In the genomic region with DNA sequence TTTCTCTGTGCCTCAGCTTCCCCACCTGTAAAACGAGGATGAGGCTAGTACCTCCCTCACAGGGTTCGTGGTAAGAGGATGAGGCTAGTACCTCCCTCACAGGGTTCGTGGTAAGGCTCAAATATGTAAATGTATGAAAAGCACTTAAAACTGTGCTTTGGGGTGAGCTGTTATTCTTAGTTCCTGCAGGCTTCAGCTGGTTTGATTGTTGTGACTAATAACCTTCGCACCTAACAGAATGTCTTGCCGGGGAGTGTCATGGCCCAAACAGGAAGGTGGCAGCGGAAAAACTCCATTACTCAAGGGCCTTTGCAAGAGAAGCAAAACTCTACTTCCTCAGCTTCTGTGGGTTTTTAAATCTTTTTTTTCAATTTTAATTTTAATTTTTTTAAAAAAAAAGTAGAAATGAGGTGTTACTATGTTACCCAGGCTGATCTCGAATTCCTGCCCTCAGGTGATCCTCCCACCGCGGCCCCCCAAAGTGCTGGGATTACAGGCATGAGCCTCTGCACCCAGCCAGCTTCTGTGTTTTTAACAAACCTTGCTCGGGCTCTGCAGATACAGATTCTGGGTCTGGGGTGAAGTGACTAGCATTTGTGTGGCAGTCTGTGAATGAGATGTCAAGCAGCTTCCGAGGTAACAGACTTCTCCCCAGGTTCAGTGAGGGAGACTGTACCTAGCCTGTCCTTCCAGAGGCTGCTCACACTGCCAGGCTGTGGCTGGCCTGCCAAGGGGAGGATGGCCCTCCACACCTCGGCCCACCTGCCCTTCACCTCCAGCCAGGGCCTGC, we compare ENCODE assay signal across 8 cellular contexts.
DNase-seq lines count a peak whose midpoint lies in the region; ATAC-seq and TF ChIP-seq lines count a peak whose summit lies in the region.

No MANE protein-coding gene starts in this region.

- DNase-seq in GM10266 (ENCODE audit: extremely low spot score) (peak; percentile 68), trophoblast cell (peak; percentile 59 to 66), neural progenitor cell (ENCODE audit: low spot score) (no peak), HuH-7.5 (ENCODE audit: low spot score) (no peak), NCI-H2081 (lab: John Stamatoyannopoulos, UW) (no peak)
- DNase-seq in activated naive CD4-positive, alpha-beta T cell treated with Interleukin-2 at 50 U/mL for 16 hours = peak; percentile 70

- no peak overlapping the region for H3K27ac Mint-ChIP-seq in neural progenitor cell

- no peak overlapping the region for H4K12ac ChIP-seq in trophoblast cell (ENCODE audit: low read depth, low read length)

- H3K4me2 ChIP-seq in OCI-LY1 (ENCODE audit: low read length) = peak overlapping the region; percentile 51; the same call in 1 of the 2 replicates
- H3K4me2 ChIP-seq in trophoblast cell (ENCODE audit: low read length) = no peak overlapping the region
- H3K4me2 ChIP-seq in neural progenitor cell = no peak overlapping the region

- H3K79me2 ChIP-seq in OCI-LY1 (ENCODE audit: insufficient read depth, low read length) (0 out of 2 replicates have a peak, but pooled peaks cover 3% of the 10 kb centered on the region), trophoblast cell (ENCODE audit: control insufficient read depth, insufficient read depth, low read length, poor library complexity) (peaks cover 23% of the 10 kb centered on the region), neural progenitor cell (ENCODE audit: low read depth) (peaks cover 6% of the 10 kb centered on the region)

- H3K9ac ChIP-seq in OCI-LY1 (ENCODE audit: low read length) = peak overlapping the region; percentile 44; the same call in 1 of the 2 replicates
- no peak overlapping the region for H3K9ac ChIP-seq in trophoblast cell (ENCODE audit: low read length)
- H3K9ac ChIP-seq in neural progenitor cell = no peak overlapping the region

- H2BK12ac ChIP-seq in trophoblast cell (ENCODE audit: low read length) = no peak overlapping the region

- H3F3A ChIP-seq in OCI-LY1 (ENCODE audit: insufficient read depth, low read length) (no peaks in the 10 kb centered on the region), neural progenitor cell (ENCODE audit: low read depth) (peaks cover 6% of the 10 kb centered on the region)

- H2AK5ac ChIP-seq in trophoblast cell (ENCODE audit: low read length) = peak overlapping the region; percentile 6

- H3K4me3 Mint-ChIP-seq in neural progenitor cell = no peak overlapping the region

- H3K4ac ChIP-seq in trophoblast cell (ENCODE audit: low read depth, low read length) = peak overlapping the region; percentile 53

- H3K23ac ChIP-seq in trophoblast cell (ENCODE audit: low read length) = no peak overlapping the region

- no peaks in the 10 kb centered on the region for H3K36me3 Mint-ChIP-seq in neural progenitor cell

- H3K27me3 Mint-ChIP-seq in neural progenitor cell (ENCODE audit: insufficient read depth, low read depth) = peaks cover 23% of the 10 kb centered on the region

- no peak overlapping the region for H4K91ac ChIP-seq in trophoblast cell (ENCODE audit: low read depth, low read length)

- H3K4me3 ChIP-seq in OCI-LY1 (ENCODE audit: low read depth, low read length, poor library complexity, severe bottlenecking) (peak overlapping the region; percentile 23), trophoblast cell (ENCODE audit: low read depth, low read length) (no peak overlapping the region), neural progenitor cell (no peak overlapping the region)

- ATAC-seq in GM21737 (IDR thresholded peaks at IDR 0.05; ENCODE audit: unreplicated experiment) = peak; percentile 38

- H3K36me3 ChIP-seq in OCI-LY1 (ENCODE audit: insufficient read depth, low read length) (no peaks in the 10 kb centered on the region), trophoblast cell (ENCODE audit: control insufficient read depth in 1 of 2, insufficient read depth in 2 of 2, low read length in 2 of 2) (peaks cover 0 to 3% of the 10 kb centered on the region in 2 experiments), neural progenitor cell (no peaks in the 10 kb centered on the region)

- H3K4me1 ChIP-seq in OCI-LY1 (ENCODE audit: insufficient read depth, low read length, severe bottlenecking) = peaks cover 67% of the 10 kb centered on the region
- peaks cover 41 to 52% of the 10 kb centered on the region in 2 experiments for H3K4me1 ChIP-seq in trophoblast cell (ENCODE audit: control insufficient read depth in 1 of 2, insufficient read depth in 2 of 2, low read length in 2 of 2)
- H3K4me1 ChIP-seq in neural progenitor cell = peaks cover 19% of the 10 kb centered on the region

- peak overlapping the region; percentile 97 for H3K27ac ChIP-seq in OCI-LY1 (ENCODE audit: low read depth, low read length, poor library complexity, severe bottlenecking)
- peak overlapping the region; percentile 11 for H3K27ac ChIP-seq in trophoblast cell (ENCODE audit: low read depth, low read length)
- H3K27ac ChIP-seq in neural progenitor cell = no peak overlapping the region

- H3K9me2 ChIP-seq in OCI-LY1 (ENCODE audit: low read depth, low read length) = no peaks in the 10 kb centered on the region

- no peak overlapping the region for H2BK5ac ChIP-seq in trophoblast cell (ENCODE audit: low read depth, low read length, poor library complexity)

- peak overlapping the region; percentile 10 for H3K18ac ChIP-seq in trophoblast cell (ENCODE audit: low read length)

- no peaks in the 10 kb centered on the region for H4K20me1 ChIP-seq in OCI-LY1 (ENCODE audit: insufficient read depth, low read length)
- H4K20me1 ChIP-seq in neural progenitor cell (ENCODE audit: low read depth) = peaks cover 22% of the 10 kb centered on the region

- TF ChIP-seq CTCF in GM10266 (IDR thresholded peaks at IDR 0.05; ENCODE audit: control insufficient read depth, insufficient read depth, low read depth, missing control alignments) (no peak), OCI-LY1 (IDR thresholded peaks at IDR 0.05; ENCODE audit: low read length) (no peak), neural progenitor cell (IDR thresholded peaks at IDR 0.05) (no peak)

- H2BK120ac ChIP-seq in trophoblast cell (ENCODE audit: insufficient read depth, low read length, poor library complexity) = no peak overlapping the region

- H3K27me3 ChIP-seq in OCI-LY1 (ENCODE audit: insufficient read depth, low read length) (no peaks in the 10 kb centered on the region), trophoblast cell (ENCODE audit: insufficient read depth, low read length) (no peaks in the 10 kb centered on the region), neural progenitor cell (peaks cover 11% of the 10 kb centered on the region)

- peak overlapping the region; percentile 36 for H3K14ac ChIP-seq in trophoblast cell (ENCODE audit: low read length)

- H2AFZ ChIP-seq in OCI-LY1 (ENCODE audit: low read length) (no peak overlapping the region), trophoblast cell (ENCODE audit: insufficient read depth, low read length, poor library complexity) (no peak overlapping the region), neural progenitor cell (replicated peaks) (no peak overlapping the region)

- H3K4me1 Mint-ChIP-seq in neural progenitor cell = peaks cover 35% of the 10 kb centered on the region

- no CpG with 5 or more reads among the region's 12 CpGs for WGBS in trophoblast cell (ENCODE audit: extremely low coverage, insufficient coverage, insufficient read length)

- no peaks in the 10 kb centered on the region for H3K9me3 Mint-ChIP-seq in neural progenitor cell

- H3K79me1 ChIP-seq in trophoblast cell (ENCODE audit: low read length) = peaks cover 22% of the 10 kb centered on the region

- no peak overlapping the region for H4K8ac ChIP-seq in trophoblast cell (ENCODE audit: low read depth, low read length)

- H3K9me3 ChIP-seq in OCI-LY1 (ENCODE audit: low read length) = no peaks in the 10 kb centered on the region
- H3K9me3 ChIP-seq in trophoblast cell (ENCODE audit: insufficient read depth, low read depth, low read length) = no peaks in the 10 kb centered on the region
- H3K9me3 ChIP-seq in neural progenitor cell (ENCODE audit: low read depth) = no peaks in the 10 kb centered on the region

Comparison
In these comparisons a context has a peak if more than half of its experiments do, and no peak if none do; other contexts are left out.
1. DNase-seq: peak in GM10266 (single experiment), activated naive CD4-positive, alpha-beta T cell treated with Interleukin-2 at 50 U/mL for 16 hours (single experiment) and trophoblast cell (2 of 2); none in neural progenitor cell (single experiment), HuH-7.5 (single experiment) and NCI-H2081 (0 of 2).